20 cellular contexts compared by ENCODE assay signal in genomic region chr3:98979296-98979695, GRCh38.
"Had no signal": no experiment of that assay in that cellular context is flagged by ENCODE, and none has a peak within 500 bp of the region (broad histone marks: within the 10 kb centered on the region; RNA-seq: fewer than 3 reads in every experiment).

No MANE protein-coding gene starts in this region.

- H3K9me3 ChIP-seq: esophagus squamous epithelium, left ventricle myocardium inferior, lower lobe of right lung, psoas muscle, sigmoid colon, stomach, thoracic aorta, transverse colon had no signal

- H3K36me3 Mint-ChIP-seq: immature natural killer cell, naive B cell had no signal

- H3K4me1 ChIP-seq: esophagus squamous epithelium, left ventricle myocardium inferior, lower lobe of right lung, psoas muscle, sigmoid colon, stomach, transverse colon had no signal

- H3K27me3 ChIP-seq: esophagus squamous epithelium, foreskin keratinocyte, sigmoid colon, stomach, transverse colon had no signal

- H3K27ac ChIP-seq: esophagus squamous epithelium, left ventricle myocardium inferior, lower lobe of right lung, psoas muscle, sigmoid colon, skin epidermis, stomach, thoracic aorta, transverse colon had no signal

- H3K36me3 ChIP-seq: esophagus squamous epithelium, left ventricle myocardium inferior, lower lobe of right lung, sigmoid colon, stomach, thoracic aorta, transverse colon had no signal

- H3K27ac Mint-ChIP-seq: effector memory CD8-positive, alpha-beta T cell; immature natural killer cell; naive B cell; nephron had no signal

- H3K27me3 Mint-ChIP-seq: effector memory CD8-positive, alpha-beta T cell had no signal

- DNase-seq: effector memory CD8-positive, alpha-beta T cell; esophagus squamous epithelium; foreskin keratinocyte; immature natural killer cell; kidney; left cardiac atrium; left ventricle myocardium inferior; lower lobe of right lung; mesendoderm; naive B cell; psoas muscle; sigmoid colon; stimulated activated CD4-positive, alpha-beta T cell treated with anti-CD3 and anti-CD28 coated beads, Interleukin-12 subunit alpha, Interleukin-12 subunit beta, amount 100 ng/mL, for 4 hours; stimulated activated naive CD4-positive, alpha-beta T cell; stomach; substantia nigra; transverse colon had no signal

- H3K4me3 Mint-ChIP-seq: effector memory CD8-positive, alpha-beta T cell; immature natural killer cell; naive B cell; nephron had no signal

- FAIRE-seq: kidney had no signal

- H3K4me1 Mint-ChIP-seq: immature natural killer cell, naive B cell had no signal

- H3K9me3 Mint-ChIP-seq: effector memory CD8-positive, alpha-beta T cell; nephron had no signal

- H3K4me3 ChIP-seq: esophagus squamous epithelium, left ventricle myocardium inferior, lower lobe of right lung, psoas muscle, sigmoid colon, skin epidermis, stomach, thoracic aorta, transverse colon had no signal

- ATAC-seq: effector memory CD8-positive, alpha-beta T cell; foreskin keratinocyte; left cardiac atrium; lower lobe of right lung; psoas muscle had no signal
